Comparison of ENCODE assay signal across 6 cellular contexts in genomic region chr4:128247906-128248305, GRCh38.
"Had no signal": no experiment of that assay in that cellular context is flagged by ENCODE, and none has a peak within 500 bp of the region (broad histone marks: within the 10 kb centered on the region; RNA-seq: fewer than 3 reads in every experiment).

No MANE protein-coding gene starts in this region.

- ATAC-seq: HCT116 had no signal

- H3K4me1 ChIP-seq: HAP-1 had no signal

- H3K4me3 ChIP-seq: GM23248, HAP-1 had no signal

- H3K27ac ChIP-seq: GM23248 had no signal

- H3K9me3 ChIP-seq: HAP-1 had no signal

- DNase-seq: GM23248, GOT3, H7, KG1 had no signal

- H3K36me3 ChIP-seq: HAP-1 had no signal

- H3K9ac ChIP-seq: GM23248 had no signal
